ENCODE assay signal across 8 cellular contexts in the genomic region with DNA sequence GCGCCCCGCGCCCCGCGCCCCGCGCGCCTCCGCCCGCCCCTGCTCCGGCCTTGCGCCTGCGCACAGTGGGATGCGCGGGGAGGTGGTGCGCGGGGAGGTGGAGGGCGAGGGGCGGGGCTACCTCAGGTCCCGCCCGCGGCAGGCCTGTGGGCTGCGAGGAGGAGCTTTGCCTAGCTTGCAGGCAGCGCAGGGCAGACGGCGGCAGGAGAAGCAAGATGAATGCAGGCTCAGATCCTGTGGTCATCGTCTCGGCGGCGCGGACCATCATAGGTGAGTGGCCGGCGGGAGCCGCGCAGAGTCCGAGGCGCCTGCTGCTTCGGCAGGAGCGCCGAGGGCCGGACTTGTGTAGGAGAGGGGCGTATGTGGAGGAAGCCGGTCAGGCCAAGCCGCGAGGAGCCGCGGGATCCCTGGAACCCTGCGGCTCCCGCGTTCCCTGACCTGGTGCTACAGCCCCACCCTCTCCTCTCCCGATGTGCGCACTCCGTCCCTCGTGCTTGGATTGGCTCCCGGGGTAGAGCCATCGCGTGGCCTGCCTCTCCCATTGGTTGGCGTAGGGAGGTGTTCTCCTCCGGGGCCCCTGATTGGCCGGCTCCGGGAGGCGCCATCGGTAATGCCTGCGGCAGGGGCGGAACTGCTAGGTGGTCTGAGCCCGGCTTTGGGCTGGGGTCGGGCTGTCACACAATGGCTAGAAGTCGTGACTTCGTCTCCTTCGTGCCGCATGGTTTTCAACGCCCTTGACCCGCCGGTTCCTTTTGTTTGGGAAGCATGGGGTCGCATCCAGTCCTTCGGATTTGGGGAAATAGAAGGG.
DNase-seq lines count a peak whose midpoint lies in the region; ATAC-seq and TF ChIP-seq lines count a peak whose summit lies in the region.

A gene (plus strand): TSS at position 173 of the 808 bp plus-strand sequence. CDS start 43 bp downstream, at position 216.

- H4K20me1 ChIP-seq in BLaER1 treated with 17β-estradiol and CSF1 and Interleukin-3, amounts not matched to agents 10 nM and 100 nM, result peaks cover 0 to 27% (median 9%) of the 10 kb centered on the region in 11 experiments; a peak in 9 of 22 replicates

- DNase-seq in NCI-H526 (lab: John Stamatoyannopoulos, UW), result peak; percentile 93 to 97
- peak; percentile 88 to 90 for DNase-seq in activated CD4-positive, alpha-beta T cell treated with anti-CD3 and anti-CD28 coated beads for 4 hours
- peak; percentile 97 for DNase-seq in choroid plexus epithelial cell (ENCODE audit: low read depth)
- DNase-seq in kidney glomerular epithelial cell (lab: John Stamatoyannopoulos, UW), result peak; percentile 82
- peak; percentile 90 for DNase-seq in stimulated activated CD4-positive, alpha-beta T cell treated with anti-CD3 and anti-CD28 coated beads, Interleukin-15, amount 100 ng/mL, for 48 hours (ENCODE audit: low read depth in 2 of 2)

- H3K9ac ChIP-seq in BLaER1 treated with 17β-estradiol and CSF1 and Interleukin-3, amounts not matched to agents 10 nM and 100 nM, result peak within 1 kb of the TSS; percentile 80 to 91 (median 87)

- peak within 1 kb of the TSS; percentile 85 to 92 (median 90) for H3K27ac ChIP-seq in BLaER1 treated with 17β-estradiol and CSF1 and Interleukin-3, amounts not matched to agents 10 nM and 100 nM

- no peaks in the 10 kb centered on the region for H3K27me3 ChIP-seq in BLaER1 treated with 17β-estradiol and CSF1 and Interleukin-3, amounts not matched to agents 10 nM and 100 nM

- TF ChIP-seq CTCF in choroid plexus epithelial cell (conservative IDR thresholded peaks at IDR 0.05; ENCODE audit: low read depth, low read length), result no peak

- peaks cover 19 to 39% (median 28%) of the 10 kb centered on the region in 10 experiments for H3K4me1 ChIP-seq in BLaER1 treated with 17β-estradiol and CSF1 and Interleukin-3, amounts not matched to agents 10 nM and 100 nM

- peak within 1 kb of the TSS; percentile 65 to 91 (median 82) for H3K4me3 ChIP-seq in BLaER1 treated with 17β-estradiol and CSF1 and Interleukin-3, amounts not matched to agents 10 nM and 100 nM
- peak within 1 kb of the TSS; percentile 94 for H3K4me3 ChIP-seq in choroid plexus epithelial cell (ENCODE audit: low read depth, low read length)

- no peaks in the 10 kb centered on the region for H3K9me3 ChIP-seq in BLaER1 treated with 17β-estradiol and CSF1 and Interleukin-3, amounts not matched to agents 10 nM and 100 nM (replicated peaks in 1 of 11)

- peak within 1 kb of the TSS; percentile 79 to 97 (median 94) for H3K4me2 ChIP-seq in BLaER1 treated with 17β-estradiol and CSF1 and Interleukin-3, amounts not matched to agents 10 nM and 100 nM

- ATAC-seq in GM19328 (IDR thresholded peaks at IDR 0.05; ENCODE audit: unreplicated experiment) (peak; percentile 97), HG03469 (IDR thresholded peaks at IDR 0.05; ENCODE audit: unreplicated experiment) (peak; percentile 90)

- H3K36me3 ChIP-seq in BLaER1 treated with 17β-estradiol and CSF1 and Interleukin-3, amounts not matched to agents 10 nM and 100 nM, result peaks cover 44 to 62% (median 57%) of the 10 kb centered on the region in 11 experiments

Comparison
In these comparisons a context has a peak if more than half of its experiments do, and no peak if none do; other contexts are left out.
1. Peak in every context shown above with its lines: DNase-seq, ATAC-seq, H3K4me3 ChIP-seq and H3K27ac ChIP-seq.